16 cellular contexts compared by ENCODE assay signal in genomic region chr3:37594873-37595783, GRCh38.
DNase-seq lines count a peak whose midpoint lies in the region; ATAC-seq and TF ChIP-seq lines count a peak whose summit lies in the region.
"Had no signal": no experiment of that assay in that cellular context is flagged by ENCODE, and none has a peak within 500 bp of the region (broad histone marks: within the 10 kb centered on the region; RNA-seq: fewer than 3 reads in every experiment).

No MANE protein-coding gene starts in this region.

- H3K4me1 ChIP-seq in muscle layer of duodenum (ENCODE audit: control insufficient read depth in 1 of 2, insufficient read depth in 2 of 2, low read length in 2 of 2), result peaks cover 14 to 25% of the 10 kb centered on the region in 2 donors

- H3K27ac ChIP-seq in coronary artery (peak overlapping the region; percentile 13 to 59), muscle layer of duodenum (ENCODE audit: low read length) (peak overlapping the region; percentile 40)

- H3K36me3 ChIP-seq in muscle layer of duodenum (ENCODE audit: control insufficient read depth in 1 of 2, insufficient read depth in 2 of 2, low read length in 2 of 2), result no peaks in the 10 kb centered on the region

- TF ChIP-seq CTCF in MCF 10A (IDR thresholded peaks at IDR 0.05; ENCODE audit: unreplicated experiment) (no peak), coronary artery (IDR thresholded peaks at IDR 0.05) (no peak)
- no peak for TF ChIP-seq CTCF in activated CD8-positive, alpha-beta T cell treated with anti-CD3 and anti-CD28 coated beads for 36 hours (IDR thresholded peaks at IDR 0.05)

- no peaks in the 10 kb centered on the region for H3K36me3 Mint-ChIP-seq in MCF 10A (ENCODE audit: insufficient read depth, unreplicated experiment)
- H3K36me3 Mint-ChIP-seq in activated CD8-positive, alpha-beta T cell treated with anti-CD3 and anti-CD28 coated beads for 36 hours (ENCODE audit: low read depth), result no peaks in the 10 kb centered on the region
- H3K36me3 Mint-ChIP-seq: activated naive CD4-positive, alpha-beta T cell treated with anti-CD3 and anti-CD28 coated beads, Interleukin-2, amount 50 U/mL, for 24 hours; memory B cell had no signal

- H3K9me3 Mint-ChIP-seq in MCF 10A (ENCODE audit: unreplicated experiment), result no peaks in the 10 kb centered on the region
- no peaks in the 10 kb centered on the region for H3K9me3 Mint-ChIP-seq in activated CD8-positive, alpha-beta T cell treated with anti-CD3 and anti-CD28 coated beads for 36 hours
- H3K9me3 Mint-ChIP-seq: activated naive CD4-positive, alpha-beta T cell treated with anti-CD3 and anti-CD28 coated beads, Interleukin-2, amount 50 U/mL, for 24 hours; effector memory CD8-positive, alpha-beta T cell; memory B cell had no signal

- intact Hi-C loops in MCF 10A (cut with micrococcal nuclease), result no loop called here
- intact Hi-C loops in activated CD8-positive, alpha-beta T cell treated with anti-CD3 and anti-CD28 coated beads for 36 hours (cut with micrococcal nuclease), result no loop called here

- in situ Hi-C loops in T47D (cut with HindIII; ENCODE audit: low pct_unique_long_range_greater_than_20kb, low sequenced_read_pairs) (no loop called here), ACHN (cut with HindIII; ENCODE audit: low pct_ligation_motif_present, low pct_unique_long_range_greater_than_20kb, low sequenced_read_pairs) (no loop called here)

- no peak overlapping the region for H3K4me3 Mint-ChIP-seq in MCF 10A (ENCODE audit: unreplicated experiment)
- H3K4me3 Mint-ChIP-seq in activated CD8-positive, alpha-beta T cell treated with anti-CD3 and anti-CD28 coated beads for 36 hours, result no peak overlapping the region
- H3K4me3 Mint-ChIP-seq: activated naive CD4-positive, alpha-beta T cell treated with anti-CD3 and anti-CD28 coated beads, Interleukin-2, amount 50 U/mL, for 24 hours; effector memory CD8-positive, alpha-beta T cell; memory B cell had no signal

- H3K4me1 Mint-ChIP-seq in MCF 10A (ENCODE audit: insufficient read depth, unreplicated experiment), result no peaks in the 10 kb centered on the region
- H3K4me1 Mint-ChIP-seq in activated CD8-positive, alpha-beta T cell treated with anti-CD3 and anti-CD28 coated beads for 36 hours (ENCODE audit: low read depth), result no peaks in the 10 kb centered on the region
- H3K4me1 Mint-ChIP-seq: activated naive CD4-positive, alpha-beta T cell treated with anti-CD3 and anti-CD28 coated beads, Interleukin-2, amount 50 U/mL, for 24 hours; memory B cell had no signal

- no peaks in the 10 kb centered on the region for H3K27me3 Mint-ChIP-seq in MCF 10A (ENCODE audit: insufficient read depth, unreplicated experiment)
- no peaks in the 10 kb centered on the region for H3K27me3 Mint-ChIP-seq in activated CD8-positive, alpha-beta T cell treated with anti-CD3 and anti-CD28 coated beads for 36 hours

- POLR2A ChIA-PET in MCF 10A (lab: Yijun Ruan, JAX), result no interaction called here
- POLR2A ChIA-PET in activated CD8-positive, alpha-beta T cell treated with anti-CD3 and anti-CD28 coated beads for 36 hours (lab: Charles Lee), result no interaction called here

- H3K9me3 ChIP-seq in muscle layer of duodenum (ENCODE audit: control insufficient read depth in 1 of 2, low read length in 2 of 2), result no peaks in the 10 kb centered on the region

- H3K27me3 ChIP-seq in muscle layer of duodenum (ENCODE audit: low read depth, low read length), result no peaks in the 10 kb centered on the region

- CTCF ChIA-PET in MCF 10A (lab: Yijun Ruan, JAX), result interaction anchor here (0.6 to 1.4 kb wide), 2 partner anchors 11 to 23 kb away, joined by 3 to 5 read pairs; no protein-coding TSS in a partner anchor
- CTCF ChIA-PET in activated CD8-positive, alpha-beta T cell treated with anti-CD3 and anti-CD28 coated beads for 36 hours (lab: Charles Lee), result interaction anchor here (1.0 kb wide), 1 partner anchor 9 kb away, joined by 3 read pairs; no protein-coding TSS in a partner anchor

- no TSS peak for BruUV-seq in MCF 10A (replicated peaks; lab: Mats Ljungman, UMichigan)

- no peak overlapping the region for H3K27ac Mint-ChIP-seq in MCF 10A (ENCODE audit: low read depth, unreplicated experiment)
- no peak overlapping the region for H3K27ac Mint-ChIP-seq in activated CD8-positive, alpha-beta T cell treated with anti-CD3 and anti-CD28 coated beads for 36 hours
- H3K27ac Mint-ChIP-seq: activated naive CD4-positive, alpha-beta T cell treated with anti-CD3 and anti-CD28 coated beads, Interleukin-2, amount 50 U/mL, for 24 hours; effector memory CD8-positive, alpha-beta T cell; memory B cell had no signal

- H3K4me3 ChIP-seq in coronary artery (no peak overlapping the region), muscle layer of duodenum (ENCODE audit: low read depth in 1 of 2, low read length in 2 of 2) (no peak overlapping the region)

- ATAC-seq in activated CD8-positive, alpha-beta T cell treated with anti-CD3 and anti-CD28 coated beads for 36 hours, result no peak
- ATAC-seq in HG03280 (IDR thresholded peaks at IDR 0.05; ENCODE audit: unreplicated experiment), result no peak
- ATAC-seq: effector memory CD8-positive, alpha-beta T cell; stimulated activated naive CD8-positive, alpha-beta T cell treated with anti-CD3 and anti-CD28 coated beads, Interleukin-15, Interleukin-2, amounts not matched to agents 100 U/mL and 50 U/mL, for 24 hours had no signal

- DNase-seq in T47D (ENCODE audit: low read depth in 1 of 2, low spot score in 1 of 2), result peak; percentile 87 to 95
- no peak for DNase-seq in MCF 10A (ENCODE audit: unreplicated experiment)
- no peak for DNase-seq in coronary artery (ENCODE audit: low spot score)
- no peak for DNase-seq in activated CD8-positive, alpha-beta T cell treated with anti-CD3 and anti-CD28 coated beads for 36 hours
- DNase-seq in dedifferentiated amniotic fluid mesenchymal stem cell (ENCODE audit: extremely low spot score), result no peak
- DNase-seq in ACHN, result no peak
- DNase-seq: activated CD4-positive, alpha-beta T cell treated with anti-CD3 and anti-CD28 coated beads for 4 hours; effector memory CD8-positive, alpha-beta T cell; foreskin melanocyte; NCI-H2081 treated with DMSO at 0.1 percent for 48 hours; SHP77 treated with DMSO at 0.1 percent for 48 hours; stimulated activated naive CD8-positive, alpha-beta T cell treated with anti-CD3 and anti-CD28 coated beads, Interleukin-15, Interleukin-2, amounts not matched to agents 100 U/mL and 50 U/mL, for 24 hours had no signal

Comparison
In these comparisons a context has a peak if more than half of its experiments do, and no peak if none do; other contexts are left out.
1. DNase-seq: peak in T47D (2 of 2); none in MCF 10A (single experiment), coronary artery (single experiment), activated CD8-positive, alpha-beta T cell treated with anti-CD3 and anti-CD28 coated beads for 36 hours (single experiment), dedifferentiated amniotic fluid mesenchymal stem cell (single experiment) and ACHN (single experiment).